In the genomic region with DNA sequence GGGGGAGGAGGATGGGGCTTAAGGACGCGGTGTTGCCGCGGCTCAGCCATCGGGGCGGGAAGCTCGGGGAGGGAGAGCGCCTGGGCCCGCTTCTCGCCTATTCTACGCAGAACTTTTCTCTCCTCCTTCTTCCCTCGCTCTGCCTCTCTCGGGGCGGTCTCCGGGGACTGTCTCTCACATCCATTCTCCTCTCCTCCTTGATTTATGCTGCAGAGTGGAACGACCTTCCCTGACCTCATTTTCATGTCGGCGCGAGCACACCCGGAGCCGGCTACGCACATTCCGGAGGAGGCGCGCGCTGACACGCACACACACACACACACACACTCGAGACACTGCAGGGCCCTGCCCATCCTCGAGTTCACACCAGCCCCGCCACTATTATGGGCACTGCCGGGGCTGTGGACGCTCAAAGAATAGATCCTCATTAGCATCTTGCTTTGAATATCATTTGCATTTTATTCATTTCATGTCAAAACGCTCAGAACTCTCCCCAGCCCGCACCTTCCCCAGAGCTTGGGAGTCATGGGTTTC, we compare ENCODE assay signal across 1 cellular context.
TF ChIP-seq lines count a peak whose summit lies in the region.

No MANE protein-coding gene starts in this region.

TF ChIP-seq in K562, 482 proteins besides CTCF, POLR2A, EP300 and RAD21 (continued from another document):
- TF ChIP-seq, protein P1, sequence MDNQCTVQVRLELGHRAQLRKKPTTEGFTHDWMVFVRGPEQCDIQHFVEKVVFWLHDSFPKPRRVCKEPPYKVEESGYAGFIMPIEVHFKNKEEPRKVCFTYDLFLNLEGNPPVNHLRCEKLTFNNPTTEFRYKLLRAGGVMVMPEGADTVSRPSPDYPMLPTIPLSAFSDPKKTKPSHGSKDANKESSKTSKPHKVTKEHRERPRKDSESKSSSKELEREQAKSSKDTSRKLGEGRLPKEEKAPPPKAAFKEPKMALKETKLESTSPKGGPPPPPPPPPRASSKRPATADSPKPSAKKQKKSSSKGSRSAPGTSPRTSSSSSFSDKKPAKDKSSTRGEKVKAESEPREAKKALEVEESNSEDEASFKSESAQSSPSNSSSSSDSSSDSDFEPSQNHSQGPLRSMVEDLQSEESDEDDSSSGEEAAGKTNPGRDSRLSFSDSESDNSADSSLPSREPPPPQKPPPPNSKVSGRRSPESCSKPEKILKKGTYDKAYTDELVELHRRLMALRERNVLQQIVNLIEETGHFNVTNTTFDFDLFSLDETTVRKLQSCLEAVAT (IDR thresholded peaks at IDR 0.05): no peak
- no peak for TF ChIP-seq IFI16 (CRISPR knock-in tag; IDR thresholded peaks at IDR 0.05)
- TF ChIP-seq, protein P2, sequence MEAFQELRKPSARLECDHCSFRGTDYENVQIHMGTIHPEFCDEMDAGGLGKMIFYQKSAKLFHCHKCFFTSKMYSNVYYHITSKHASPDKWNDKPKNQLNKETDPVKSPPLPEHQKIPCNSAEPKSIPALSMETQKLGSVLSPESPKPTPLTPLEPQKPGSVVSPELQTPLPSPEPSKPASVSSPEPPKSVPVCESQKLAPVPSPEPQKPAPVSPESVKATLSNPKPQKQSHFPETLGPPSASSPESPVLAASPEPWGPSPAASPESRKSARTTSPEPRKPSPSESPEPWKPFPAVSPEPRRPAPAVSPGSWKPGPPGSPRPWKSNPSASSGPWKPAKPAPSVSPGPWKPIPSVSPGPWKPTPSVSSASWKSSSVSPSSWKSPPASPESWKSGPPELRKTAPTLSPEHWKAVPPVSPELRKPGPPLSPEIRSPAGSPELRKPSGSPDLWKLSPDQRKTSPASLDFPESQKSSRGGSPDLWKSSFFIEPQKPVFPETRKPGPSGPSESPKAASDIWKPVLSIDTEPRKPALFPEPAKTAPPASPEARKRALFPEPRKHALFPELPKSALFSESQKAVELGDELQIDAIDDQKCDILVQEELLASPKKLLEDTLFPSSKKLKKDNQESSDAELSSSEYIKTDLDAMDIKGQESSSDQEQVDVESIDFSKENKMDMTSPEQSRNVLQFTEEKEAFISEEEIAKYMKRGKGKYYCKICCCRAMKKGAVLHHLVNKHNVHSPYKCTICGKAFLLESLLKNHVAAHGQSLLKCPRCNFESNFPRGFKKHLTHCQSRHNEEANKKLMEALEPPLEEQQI (IDR thresholded peaks at IDR 0.05): no peak
- no peak for TF ChIP-seq ZNF586 (CRISPR knock-in tag; conservative IDR thresholded peaks at IDR 0.05)
- TF ChIP-seq, protein P3, sequence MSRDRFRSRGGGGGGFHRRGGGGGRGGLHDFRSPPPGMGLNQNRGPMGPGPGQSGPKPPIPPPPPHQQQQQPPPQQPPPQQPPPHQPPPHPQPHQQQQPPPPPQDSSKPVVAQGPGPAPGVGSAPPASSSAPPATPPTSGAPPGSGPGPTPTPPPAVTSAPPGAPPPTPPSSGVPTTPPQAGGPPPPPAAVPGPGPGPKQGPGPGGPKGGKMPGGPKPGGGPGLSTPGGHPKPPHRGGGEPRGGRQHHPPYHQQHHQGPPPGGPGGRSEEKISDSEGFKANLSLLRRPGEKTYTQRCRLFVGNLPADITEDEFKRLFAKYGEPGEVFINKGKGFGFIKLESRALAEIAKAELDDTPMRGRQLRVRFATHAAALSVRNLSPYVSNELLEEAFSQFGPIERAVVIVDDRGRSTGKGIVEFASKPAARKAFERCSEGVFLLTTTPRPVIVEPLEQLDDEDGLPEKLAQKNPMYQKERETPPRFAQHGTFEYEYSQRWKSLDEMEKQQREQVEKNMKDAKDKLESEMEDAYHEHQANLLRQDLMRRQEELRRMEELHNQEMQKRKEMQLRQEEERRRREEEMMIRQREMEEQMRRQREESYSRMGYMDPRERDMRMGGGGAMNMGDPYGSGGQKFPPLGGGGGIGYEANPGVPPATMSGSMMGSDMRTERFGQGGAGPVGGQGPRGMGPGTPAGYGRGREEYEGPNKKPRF (IDR thresholded peaks at IDR 0.05; ENCODE audit: low read depth, low read length): no peak
- peak; percentile 44 for TF ChIP-seq HNRNPLL (IDR thresholded peaks at IDR 0.05; ENCODE audit: low read depth, low read length, poor library complexity, severe bottlenecking)
